9 cellular contexts compared by ENCODE assay signal in genomic region chr5:138438003-138438723, GRCh38. TPM values are rescaled to one million over a fixed set of nuclear protein-coding genes. Genes with fewer than 3 reads are reported as not detected.
DNase-seq lines count a peak whose midpoint lies in the region; ATAC-seq and TF ChIP-seq lines count a peak whose summit lies in the region.
"Had no signal": no experiment of that assay in that cellular context is flagged by ENCODE, and none has a peak within 500 bp of the region (broad histone marks: within the 10 kb centered on the region; RNA-seq: fewer than 3 reads in every experiment).

No MANE protein-coding gene starts in this region.

- H3K9ac ChIP-seq in GM23248 (peak overlapping the region; percentile 74), SK-N-MC (ENCODE audit: insufficient read length) (no peak overlapping the region)

- ATAC-seq in foreskin keratinocyte = peak; percentile 27
- ATAC-seq in sciatic nerve = no peak
- ATAC-seq in GM21447 (IDR thresholded peaks at IDR 0.05; ENCODE audit: unreplicated experiment) = no peak
- no peak for ATAC-seq in HG03521 (IDR thresholded peaks at IDR 0.05; ENCODE audit: unreplicated experiment)
- ATAC-seq in GM19455 (IDR thresholded peaks at IDR 0.05; ENCODE audit: unreplicated experiment) = no peak

- H3K4me3 ChIP-seq in GM23248 (peak overlapping the region; percentile 76), SK-N-MC (peak overlapping the region; percentile 71)

- H3K36me3 ChIP-seq in GM23248 (ENCODE audit: low read depth) = peaks cover 15% of the 10 kb centered on the region
- H3K36me3 ChIP-seq in SK-N-MC (ENCODE audit: insufficient read depth, low read length) = peaks cover 30% of the 10 kb centered on the region

- H3K27ac ChIP-seq in GM23248 (no peak overlapping the region), SK-N-MC (no peak overlapping the region), foreskin keratinocyte (no peak overlapping the region)
- H3K27ac ChIP-seq: HL-60 had no signal

- H3K79me2 ChIP-seq in GM23248 (ENCODE audit: insufficient read depth) = no peaks in the 10 kb centered on the region

- no peak for TF ChIP-seq CTCF in foreskin keratinocyte (conservative IDR thresholded peaks at IDR 0.05)

- intact Hi-C loops in sciatic nerve (cut with DNase I) = no loop called here

- H3K27me3 ChIP-seq in GM23248 (replicated peaks; ENCODE audit: insufficient read depth) (no peaks in the 10 kb centered on the region), foreskin keratinocyte (peaks cover 8% of the 10 kb centered on the region)

- H3F3A ChIP-seq in GM23248 (ENCODE audit: insufficient read depth) = peaks cover 11% of the 10 kb centered on the region

- 45 to 47% methylated on average over 11 of the region's 11 CpGs for WGBS in GM23248 (ENCODE audit: low coverage in 1 of 2, low lambda C conversion rate in 2 of 2, missing lambda C conversion rate in 2 of 2), 2 experiments

- no peaks in the 10 kb centered on the region for H4K20me1 ChIP-seq in GM23248 (ENCODE audit: insufficient read depth)

- H3K9me3 ChIP-seq in GM23248 (ENCODE audit: low read depth) (no peaks in the 10 kb centered on the region), SK-N-MC (ENCODE audit: low read depth, low read length) (no peaks in the 10 kb centered on the region)

- in situ Hi-C loops in GM23248 (cut with MboI) = no loop called here

- no peaks in the 10 kb centered on the region for H3K9me2 ChIP-seq in GM23248 (ENCODE audit: insufficient read depth)

- H3K4me2 ChIP-seq in GM23248 (ENCODE audit: unreplicated experiment) = peak overlapping the region; percentile 77

- H2AFZ ChIP-seq in GM23248 = peak overlapping the region; percentile 90

- DNase-seq in GM23248 = no peak
- no peak for DNase-seq in SK-N-MC (ENCODE audit: low read depth, low spot score)
- peak in 1 of 2 donors; percentile 15 for DNase-seq in foreskin keratinocyte
- DNase-seq in sciatic nerve (ENCODE audit: low spot score) = peak; percentile 51
- no peak for DNase-seq in DMS79 treated with DMSO at 0.1 percent for 48 hours (lab: John Stamatoyannopoulos, UW)

- peaks cover 6% of the 10 kb centered on the region for H3K4me1 ChIP-seq in GM23248 (ENCODE audit: insufficient read depth)
- H3K4me1 ChIP-seq in foreskin keratinocyte = no peaks in the 10 kb centered on the region

RNA-seq across cellular contexts. Expression of gene REEP2, which starts 0.7 kb away (rescaled TPM):
- 4.4 and 5.0 TPM in 2 replicates for total RNA-seq in GM23248 (2014; rRNA removed; shearing (Covaris generic))
- polyA plus RNA-seq in GM23248 (2016; fragmentation: Nextera tagmentation; extraction: Ambion mirVana) (8.6 and 9.4 TPM in 2 replicates), foreskin keratinocyte (3.8 and 4.5 TPM in 2 replicates)
- total RNA-seq in foreskin keratinocyte (3.0 TPM in 2 replicates), sciatic nerve (5.3 TPM)

RNA-seq across cellular contexts. Expression of gene EGR1, which starts 27.1 kb away (rescaled TPM):
- 14.3 and 19.0 TPM in 2 replicates for total RNA-seq in GM23248 (2014; rRNA removed; shearing (Covaris generic))
- 161 and 170 TPM in 2 replicates for polyA plus RNA-seq in GM23248 (2016; fragmentation: Nextera tagmentation; extraction: Ambion mirVana)
- total RNA-seq in foreskin keratinocyte = 19.5 and 20.4 TPM in 2 replicates
- polyA plus RNA-seq in foreskin keratinocyte = 18.1 and 27.6 TPM in 2 replicates
- total RNA-seq in sciatic nerve = 137 TPM
